ENCODE assay signal across 31 cellular contexts in the genomic region with DNA sequence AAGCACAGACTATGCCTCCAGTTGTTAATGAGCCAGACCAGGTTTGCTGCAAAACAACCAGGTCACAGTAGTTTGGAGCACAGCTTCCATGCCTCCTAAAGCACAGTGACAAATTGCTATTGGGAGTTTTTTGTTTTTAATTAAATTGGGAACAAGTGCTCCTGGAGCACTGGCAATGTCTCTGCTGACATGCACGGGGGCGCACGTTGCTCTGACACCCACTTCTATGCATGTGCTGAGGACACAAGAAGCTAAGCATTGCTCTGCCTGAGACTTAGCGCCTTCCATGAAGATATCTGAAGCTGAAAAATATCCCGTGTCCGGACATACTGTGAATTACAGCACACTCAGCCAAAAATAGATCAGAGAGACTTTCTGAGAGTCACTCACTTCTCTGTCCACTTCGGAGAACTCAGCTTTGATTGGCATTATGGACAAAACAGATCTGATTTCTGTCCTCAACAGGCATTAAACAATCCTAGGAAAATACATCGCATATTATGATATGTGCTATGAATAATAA. TPM values are rescaled to one million over a fixed set of nuclear protein-coding genes. Genes with fewer than 3 reads are reported as not detected.
"Had no signal": no experiment of that assay in that cellular context is flagged by ENCODE, and none has a peak within 500 bp of the region (broad histone marks: within the 10 kb centered on the region; RNA-seq: fewer than 3 reads in every experiment).

No MANE protein-coding gene starts in this region.

- DNase-seq: heart left ventricle; immature natural killer cell; kidney; mesendoderm; naive B cell; natural killer cell; ovary; right lobe of liver; stimulated activated CD4-positive, alpha-beta T cell treated with anti-CD3 and anti-CD28 coated beads, Interleukin-1b, Interleukin-23, amount 100 ng/mL, for 48 hours; stimulated activated CD4-positive, alpha-beta T cell treated with anti-CD3 and anti-CD28 coated beads, Interleukin-2, amount 100 ng/mL, for 48 hours; stimulated activated CD4-positive, alpha-beta T cell treated with anti-CD3 and anti-CD28 coated beads, Interleukin-4, amount 100 ng/mL, for 4 hours; stimulated activated CD8-positive, alpha-beta memory T cell treated with anti-CD3 and anti-CD28 coated beads, Interleukin-4, amount 100 ng/mL, for 48 hours; stimulated activated naive CD4-positive, alpha-beta T cell treated with Interleukin-2 at 50 U/mL for 16 hours; stimulated activated naive CD8-positive, alpha-beta T cell treated with anti-CD3 and anti-CD28 coated beads, Interleukin-15, amount 100 ng/mL, for 72 hours; substantia nigra; uterus had no signal

- H3K36me3 ChIP-seq: heart left ventricle, ovary, prostate gland, right lobe of liver, tibial nerve, uterus had no signal

- H3K27me3 ChIP-seq: ovary, right lobe of liver, tibial nerve, uterus had no signal

- H3K27ac ChIP-seq: heart left ventricle, ovary, prostate gland, right lobe of liver, tibial nerve, uterus had no signal

- ATAC-seq: left lobe of liver; natural killer cell; right lobe of liver; stimulated activated memory B cell treated with anti-CD40 and anti-IgM and Interleukin-4, amounts not matched to agents 10 μg/mL and 1 μg/mL and 100 μg/mL, for 72 hours; stimulated activated naive CD8-positive, alpha-beta T cell treated with anti-CD3 and anti-CD28 coated beads, Interleukin-15, amount 100 ng/mL, for 72 hours had no signal

- H3K9me3 ChIP-seq: heart left ventricle, ovary, prostate gland, right lobe of liver, tibial nerve, uterus had no signal

- H3K4me1 ChIP-seq: prostate gland, right lobe of liver, tibial nerve, uterus had no signal

- H3K4me3 ChIP-seq: heart left ventricle, lung, ovary, prostate gland, right lobe of liver, smooth muscle cell, tibial nerve, uterus had no signal

RNA-seq across cellular contexts. Expression of a gene that starts 18.6 kb away (rescaled TPM):
- total RNA-seq: heart left ventricle, kidney, left lobe of liver, lower leg skin, mesothelial cell of epicardium, mononuclear cell, natural killer cell, omental fat pad, ovary, prostate gland, right lobe of liver, skeletal muscle tissue, smooth muscle cell, temporal lobe, tibial nerve, ureter, uterus had no signal
- polyA plus RNA-seq: heart left ventricle, immature natural killer cell, neural cell, ovary, smooth muscle cell, thymus had no signal
